ENCODE assay signal across 15 cellular contexts in genomic region chr15:63465104-63465503, GRCh38.
DNase-seq lines count a peak whose midpoint lies in the region; ATAC-seq, FAIRE-seq and TF ChIP-seq lines count a peak whose summit lies in the region.
"Had no signal": no experiment of that assay in that cellular context is flagged by ENCODE, and none has a peak within 500 bp of the region (broad histone marks: within the 10 kb centered on the region; RNA-seq: fewer than 3 reads in every experiment).

No MANE protein-coding gene starts in this region.

- H3K4me3 ChIP-seq in epithelial cell of esophagus (ENCODE audit: low read length) = no peak overlapping the region

- no peak for ATAC-seq in HG03175 (IDR thresholded peaks at IDR 0.05; ENCODE audit: unreplicated experiment)
- ATAC-seq in GM21528 (IDR thresholded peaks at IDR 0.05; ENCODE audit: low FRiP score, unreplicated experiment) = no peak
- no peak for ATAC-seq in GM21381 (IDR thresholded peaks at IDR 0.05; ENCODE audit: unreplicated experiment)
- ATAC-seq: right cardiac atrium had no signal

- FAIRE-seq in urothelium cell line (lab: Jason Lieb, UNC) = no peak
- FAIRE-seq: endothelial cell of umbilical vein had no signal

- TF ChIP-seq CTCF in epithelial cell of esophagus (IDR thresholded peaks at IDR 0.05; ENCODE audit: insufficient read depth, low read depth, low read length, missing control alignments) = no peak

- peak; percentile 83 for DNase-seq in EH (ENCODE audit: low read depth)
- peak; percentile 69 for DNase-seq in NCI-H526 treated with DMSO at 0.1 percent for 48 hours (lab: John Stamatoyannopoulos, UW)
- DNase-seq in epithelial cell of esophagus (ENCODE audit: low read depth) = peak; percentile 59
- DNase-seq in pons (ENCODE audit: low spot score) = peak; percentile 35
- no peak for DNase-seq in urothelium cell line (ENCODE audit: low spot score)
- DNase-seq: activated CD4-positive, CD25-positive, alpha-beta regulatory T cell treated with anti-CD3 and anti-CD28 coated beads, Interleukin-2, amount 50 U/mL, for 72 hours; aorta; NCI-H1092 treated with DMSO at 0.1 percent for 48 hours; NK-92 treated with Interleukin-12 subunit alpha and Interleukin-12 subunit beta, amount 100 ng/mL, for 24 hours; right cardiac atrium; SW 1271 had no signal
